Comparison of ENCODE assay signal across 25 cellular contexts in genomic region chr18:6236258-6236657, GRCh38.
"Had no signal": no experiment of that assay in that cellular context is flagged by ENCODE, and none has a peak within 500 bp of the region (broad histone marks: within the 10 kb centered on the region; RNA-seq: fewer than 3 reads in every experiment).

No MANE protein-coding gene starts in this region.

- H3K9me3 ChIP-seq: mucosa of descending colon, neutrophil, prostate gland, sigmoid colon, thoracic aorta, upper lobe of left lung, uterus had no signal

- H3K4me3 ChIP-seq: lung, mucosa of descending colon, prostate gland, sigmoid colon, stomach, thoracic aorta, tibial nerve, upper lobe of left lung, uterus had no signal

- DNase-seq: cortex of kidney; foreskin keratinocyte; immature natural killer cell; mucosa of descending colon; naive B cell; right cardiac atrium; sigmoid colon; stimulated activated CD4-positive, alpha-beta T cell treated with anti-CD3 and anti-CD28 coated beads, Interleukin-2, amount 100 ng/mL, for 24 hours; stimulated activated CD4-positive, alpha-beta T cell treated with anti-CD3 and anti-CD28 coated beads, Interleukin-4, amount 100 ng/mL, for 24 hours; stimulated activated naive CD4-positive, alpha-beta T cell treated with Interleukin-2 at 50 U/mL for 16 hours; stomach; upper lobe of left lung; uterus had no signal

- H3K4me1 ChIP-seq: foreskin keratinocyte, parathyroid adenoma, prostate gland, sigmoid colon, stomach, tibial nerve, upper lobe of left lung, uterus had no signal

- H3K36me3 ChIP-seq: neutrophil, prostate gland, sigmoid colon, thoracic aorta, uterus had no signal

- ATAC-seq: esophagus mucosa; foreskin keratinocyte; left lobe of liver; mucosa of descending colon; natural killer cell treated with Interleukin-12 subunit alpha and Interleukin-12 subunit beta and Interleukin-15 and Interleukin-18, amount 100 ng/mL, for 72 hours; right cardiac atrium; stimulated activated effector memory CD8-positive, alpha-beta T cell treated with anti-CD3 and anti-CD28 coated beads, Interleukin-12 subunit alpha, Interleukin-12 subunit beta, amount 100 ng/mL, for 72 hours had no signal

- H2AFZ ChIP-seq: parathyroid adenoma had no signal

- FAIRE-seq: keratinocyte had no signal

- H3K27me3 ChIP-seq: foreskin keratinocyte, neutrophil, sigmoid colon, stomach, tibial nerve, upper lobe of left lung, uterus had no signal

- H3K79me2 ChIP-seq: parathyroid adenoma had no signal

- H3K27ac ChIP-seq: epithelial cell of prostate, foreskin keratinocyte, neutrophil, parathyroid adenoma, prostate gland, sigmoid colon, stomach, thoracic aorta, tibial nerve, upper lobe of left lung, uterus had no signal

- H3K9ac ChIP-seq: parathyroid adenoma had no signal
